In the genomic region with DNA sequence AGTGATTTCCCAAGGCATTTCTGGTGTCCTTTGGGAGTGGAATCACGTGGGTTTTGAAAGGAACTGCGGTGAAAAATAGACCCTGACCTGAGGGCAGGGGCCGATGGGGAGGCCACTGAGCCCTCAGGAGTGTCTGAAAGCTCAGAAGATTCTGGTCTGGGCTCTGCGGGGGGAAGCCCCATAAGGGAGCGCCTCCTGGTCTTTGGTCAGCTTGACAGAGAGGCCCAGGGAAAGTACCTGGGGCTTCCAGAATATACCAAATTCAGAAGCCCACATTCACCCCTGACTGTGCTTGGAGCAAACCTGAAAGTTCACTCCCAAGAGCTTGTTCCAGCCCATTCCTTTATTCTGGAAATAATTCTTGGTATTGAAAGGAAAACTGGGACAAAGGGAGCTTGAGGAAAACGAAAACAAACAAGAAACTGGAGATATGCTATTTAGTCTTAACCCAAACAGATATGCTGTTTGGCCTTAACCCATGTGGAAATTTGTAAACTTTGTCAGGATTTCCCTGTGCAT, we compare ENCODE assay signal across 9 cellular contexts. TPM values are rescaled to one million over a fixed set of nuclear protein-coding genes. Genes with fewer than 3 reads are reported as not detected.
A peak's percentile ranks its signal among the peaks of the same experiment; 100 is the strongest.
DNase-seq lines count a peak whose midpoint lies in the region; TF ChIP-seq lines count a peak whose summit lies in the region.
"Had no signal": no experiment of that assay in that cellular context is flagged by ENCODE, and none has a peak within 500 bp of the region (broad histone marks: within the 10 kb centered on the region; RNA-seq: fewer than 3 reads in every experiment).

No MANE protein-coding gene starts in this region.

- no peak overlapping the region for H3K4me3 ChIP-seq in osteoblast (ENCODE audit: insufficient read depth, low read length)

- H3K4me1 Mint-ChIP-seq in brain = peaks cover 6% of the 10 kb centered on the region

- no peak for TF ChIP-seq CTCF in GM10266 (IDR thresholded peaks at IDR 0.05; ENCODE audit: control insufficient read depth, insufficient read depth, low read depth, missing control alignments)
- TF ChIP-seq CTCF in brain (conservative IDR thresholded peaks at IDR 0.05) = no peak
- no peak for TF ChIP-seq CTCF in osteoblast (IDR thresholded peaks at IDR 0.05; ENCODE audit: extremely low read depth, low read depth, low read length)

- no peaks in the 10 kb centered on the region for H3K27me3 Mint-ChIP-seq in brain

- no peak overlapping the region for H3K4me3 Mint-ChIP-seq in brain

- H2AFZ ChIP-seq in osteoblast (ENCODE audit: low read length) = peak overlapping the region; percentile 25

- no peak overlapping the region for H3K27ac ChIP-seq in osteoblast (ENCODE audit: low read depth, low read length)

- H3K36me3 Mint-ChIP-seq in brain = peaks cover 67% of the 10 kb centered on the region

- DNase-seq in GM10266 (ENCODE audit: extremely low spot score) (peak; percentile 75), osteoblast (ENCODE audit: insufficient read length, low spot score, missing footprints) (peak; percentile 19), CD1c-positive myeloid dendritic cell (ENCODE audit: extremely low spot score) (no peak), SW 1271 (lab: John Stamatoyannopoulos, UW) (no peak), MV-4-11 (lab: John Stamatoyannopoulos, UW) (no peak)
- DNase-seq: activated effector memory CD4-positive, alpha-beta T cell treated with anti-CD3 and anti-CD28 coated beads, Interleukin-2, amount 50 U/mL, for 16 hours; effector CD8-positive, alpha-beta T cell; left cardiac atrium had no signal

- H3K4me1 ChIP-seq in osteoblast (ENCODE audit: insufficient read depth, low read length) = peaks cover 13% of the 10 kb centered on the region

- peak overlapping the region in 3 of 5 experiments; percentile 31 to 75 (median 58) for H3K27ac Mint-ChIP-seq in brain

- no peak overlapping the region for H3K4me2 ChIP-seq in osteoblast (ENCODE audit: insufficient read depth, low read length)

- no peaks in the 10 kb centered on the region for H3K9me3 Mint-ChIP-seq in brain

- no peaks in the 10 kb centered on the region for H3K27me3 ChIP-seq in osteoblast (ENCODE audit: insufficient read depth, low read length)

- peaks cover 42% of the 10 kb centered on the region for H3K36me3 ChIP-seq in osteoblast (ENCODE audit: insufficient read depth, low read length)

- H4K20me1 ChIP-seq in osteoblast (ENCODE audit: insufficient read depth, low read length) = no peaks in the 10 kb centered on the region

- H3K9me3 ChIP-seq in osteoblast (ENCODE audit: low read depth, low read length) = no peaks in the 10 kb centered on the region

- no peaks in the 10 kb centered on the region for H3K79me2 ChIP-seq in osteoblast (ENCODE audit: insufficient read depth, low read length)

RNA-seq across cellular contexts. Expression of a gene that starts 23.2 kb away (rescaled TPM):
- 16.6 TPM for polyA plus RNA-seq in brain (ENCODE audit: insufficient read depth, low read depth, low replicate concordance)
- 91.6 and 99.0 TPM in 2 replicates for total RNA-seq in osteoblast

RNA-seq across cellular contexts. Expression of a gene that starts 39.9 kb away (rescaled TPM):
- 0.97 TPM for polyA plus RNA-seq in brain (ENCODE audit: insufficient read depth, low read depth, low replicate concordance)
- 1.1 and 1.5 TPM in 2 replicates for total RNA-seq in osteoblast

RNA-seq across cellular contexts. Expression of a gene that starts 49.2 kb away (rescaled TPM):
- polyA plus RNA-seq in brain (ENCODE audit: insufficient read depth, low read depth, low replicate concordance) = 116 TPM
- total RNA-seq in osteoblast = 13.0 and 13.4 TPM in 2 replicates

RNA-seq across cellular contexts. Expression of a gene that starts 54.1 kb away (rescaled TPM):
- 49.5 TPM for polyA plus RNA-seq in brain (ENCODE audit: insufficient read depth, low read depth, low replicate concordance)
- 43.4 and 44.8 TPM in 2 replicates for total RNA-seq in osteoblast

RNA-seq across cellular contexts. Expression of a gene that starts 54.1 kb away (rescaled TPM):
- polyA plus RNA-seq in brain (ENCODE audit: insufficient read depth, low read depth, low replicate concordance) = 163 TPM
- 52.5 and 53.9 TPM in 2 replicates for total RNA-seq in osteoblast

Comparison
In these comparisons a context has a peak if more than half of its experiments do, and no peak if none do; other contexts are left out.
1. DNase-seq: peak in GM10266 (single experiment) and osteoblast (single experiment); none in CD1c-positive myeloid dendritic cell (single experiment), SW 1271 (0 of 2) and MV-4-11 (single experiment).